ENCODE assay signal across 1 cellular context in the genomic region with DNA sequence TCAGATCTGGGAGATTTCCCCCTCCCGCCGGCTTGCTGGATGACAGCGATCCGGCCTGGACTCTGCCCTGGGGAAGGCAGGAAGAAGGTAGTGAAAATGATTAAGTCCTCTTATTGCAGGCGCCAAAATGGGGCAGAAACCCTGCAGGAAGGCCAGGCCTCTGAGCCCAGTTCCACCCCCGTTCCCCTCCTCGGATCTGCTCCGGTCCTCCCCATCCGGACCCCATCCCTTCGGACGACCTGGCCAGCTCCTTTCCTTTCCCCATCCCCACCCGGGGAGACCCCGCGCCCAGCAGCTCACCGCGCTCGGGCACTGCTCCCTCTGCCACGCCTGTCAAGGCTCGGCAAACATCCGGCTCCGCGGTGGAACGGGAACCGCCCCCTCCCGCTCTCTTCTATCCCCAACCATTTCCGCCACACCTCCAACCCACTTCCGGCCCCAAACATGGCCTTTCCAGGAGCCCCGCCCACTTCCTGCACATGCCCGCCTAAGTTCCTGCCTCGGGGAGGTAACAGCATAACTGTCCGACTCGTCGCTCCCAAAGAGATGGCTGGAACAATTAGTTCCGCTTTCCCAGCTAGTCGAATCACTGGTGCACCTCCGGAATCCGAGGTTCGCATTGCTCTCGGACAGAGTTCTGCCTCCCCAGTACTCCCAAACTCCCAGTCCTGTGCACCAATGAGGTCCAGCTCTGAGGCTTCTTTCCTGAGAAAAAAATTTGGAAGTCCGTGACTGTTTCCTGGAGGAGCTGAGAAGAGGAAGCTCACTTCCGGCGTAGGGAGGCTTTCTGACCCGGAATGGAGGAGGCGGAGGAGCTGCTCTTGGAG.
TF ChIP-seq lines count a peak whose summit lies in the region.

A gene (minus strand): TSS at position 369 of the 827 bp plus-strand sequence. CDS start 4,512 bp downstream, outside the sequence.
A gene (plus strand): TSS at position 781 of the 827 bp plus-strand sequence. CDS start 17 bp downstream, at position 798.

TF ChIP-seq in HepG2, 621 proteins besides CTCF, POLR2A, EP300 and RAD21 (continued from another document and continues in another):
- TF ChIP-seq, protein P1, sequence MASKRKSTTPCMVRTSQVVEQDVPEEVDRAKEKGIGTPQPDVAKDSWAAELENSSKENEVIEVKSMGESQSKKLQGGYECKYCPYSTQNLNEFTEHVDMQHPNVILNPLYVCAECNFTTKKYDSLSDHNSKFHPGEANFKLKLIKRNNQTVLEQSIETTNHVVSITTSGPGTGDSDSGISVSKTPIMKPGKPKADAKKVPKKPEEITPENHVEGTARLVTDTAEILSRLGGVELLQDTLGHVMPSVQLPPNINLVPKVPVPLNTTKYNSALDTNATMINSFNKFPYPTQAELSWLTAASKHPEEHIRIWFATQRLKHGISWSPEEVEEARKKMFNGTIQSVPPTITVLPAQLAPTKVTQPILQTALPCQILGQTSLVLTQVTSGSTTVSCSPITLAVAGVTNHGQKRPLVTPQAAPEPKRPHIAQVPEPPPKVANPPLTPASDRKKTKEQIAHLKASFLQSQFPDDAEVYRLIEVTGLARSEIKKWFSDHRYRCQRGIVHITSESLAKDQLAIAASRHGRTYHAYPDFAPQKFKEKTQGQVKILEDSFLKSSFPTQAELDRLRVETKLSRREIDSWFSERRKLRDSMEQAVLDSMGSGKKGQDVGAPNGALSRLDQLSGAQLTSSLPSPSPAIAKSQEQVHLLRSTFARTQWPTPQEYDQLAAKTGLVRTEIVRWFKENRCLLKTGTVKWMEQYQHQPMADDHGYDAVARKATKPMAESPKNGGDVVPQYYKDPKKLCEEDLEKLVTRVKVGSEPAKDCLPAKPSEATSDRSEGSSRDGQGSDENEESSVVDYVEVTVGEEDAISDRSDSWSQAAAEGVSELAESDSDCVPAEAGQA (IDR thresholded peaks at IDR 0.05; ENCODE audit: low read depth), result peak; percentile 65; the same call in 1 of the 2 replicates
- TF ChIP-seq, protein P1 (CRISPR knock-in tag; IDR thresholded peaks at IDR 0.05; ENCODE audit: borderline replicate concordance), result no peak
- TF ChIP-seq NR2C2 (CRISPR knock-in tag; IDR thresholded peaks at IDR 0.05; ENCODE audit: borderline replicate concordance), result peak; percentile 95
- TF ChIP-seq, protein P2, sequence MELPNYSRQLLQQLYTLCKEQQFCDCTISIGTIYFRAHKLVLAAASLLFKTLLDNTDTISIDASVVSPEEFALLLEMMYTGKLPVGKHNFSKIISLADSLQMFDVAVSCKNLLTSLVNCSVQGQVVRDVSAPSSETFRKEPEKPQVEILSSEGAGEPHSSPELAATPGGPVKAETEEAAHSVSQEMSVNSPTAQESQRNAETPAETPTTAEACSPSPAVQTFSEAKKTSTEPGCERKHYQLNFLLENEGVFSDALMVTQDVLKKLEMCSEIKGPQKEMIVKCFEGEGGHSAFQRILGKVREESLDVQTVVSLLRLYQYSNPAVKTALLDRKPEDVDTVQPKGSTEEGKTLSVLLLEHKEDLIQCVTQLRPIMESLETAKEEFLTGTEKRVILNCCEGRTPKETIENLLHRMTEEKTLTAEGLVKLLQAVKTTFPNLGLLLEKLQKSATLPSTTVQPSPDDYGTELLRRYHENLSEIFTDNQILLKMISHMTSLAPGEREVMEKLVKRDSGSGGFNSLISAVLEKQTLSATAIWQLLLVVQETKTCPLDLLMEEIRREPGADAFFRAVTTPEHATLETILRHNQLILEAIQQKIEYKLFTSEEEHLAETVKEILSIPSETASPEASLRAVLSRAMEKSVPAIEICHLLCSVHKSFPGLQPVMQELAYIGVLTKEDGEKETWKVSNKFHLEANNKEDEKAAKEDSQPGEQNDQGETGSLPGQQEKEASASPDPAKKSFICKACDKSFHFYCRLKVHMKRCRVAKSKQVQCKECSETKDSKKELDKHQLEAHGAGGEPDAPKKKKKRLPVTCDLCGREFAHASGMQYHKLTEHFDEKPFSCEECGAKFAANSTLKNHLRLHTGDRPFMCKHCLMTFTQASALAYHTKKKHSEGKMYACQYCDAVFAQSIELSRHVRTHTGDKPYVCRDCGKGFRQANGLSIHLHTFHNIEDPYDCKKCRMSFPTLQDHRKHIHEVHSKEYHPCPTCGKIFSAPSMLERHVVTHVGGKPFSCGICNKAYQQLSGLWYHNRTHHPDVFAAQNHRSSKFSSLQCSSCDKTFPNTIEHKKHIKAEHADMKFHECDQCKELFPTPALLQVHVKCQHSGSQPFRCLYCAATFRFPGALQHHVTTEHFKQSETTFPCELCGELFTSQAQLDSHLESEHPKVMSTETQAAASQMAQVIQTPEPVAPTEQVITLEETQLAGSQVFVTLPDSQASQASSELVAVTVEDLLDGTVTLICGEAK (IDR thresholded peaks at IDR 0.05), result peak; percentile 97
- TF ChIP-seq, protein P2 (CRISPR knock-in tag; IDR thresholded peaks at IDR 0.05), result peak; percentile 42; the same call in 1 of the 2 replicates
- TF ChIP-seq, protein P3, sequence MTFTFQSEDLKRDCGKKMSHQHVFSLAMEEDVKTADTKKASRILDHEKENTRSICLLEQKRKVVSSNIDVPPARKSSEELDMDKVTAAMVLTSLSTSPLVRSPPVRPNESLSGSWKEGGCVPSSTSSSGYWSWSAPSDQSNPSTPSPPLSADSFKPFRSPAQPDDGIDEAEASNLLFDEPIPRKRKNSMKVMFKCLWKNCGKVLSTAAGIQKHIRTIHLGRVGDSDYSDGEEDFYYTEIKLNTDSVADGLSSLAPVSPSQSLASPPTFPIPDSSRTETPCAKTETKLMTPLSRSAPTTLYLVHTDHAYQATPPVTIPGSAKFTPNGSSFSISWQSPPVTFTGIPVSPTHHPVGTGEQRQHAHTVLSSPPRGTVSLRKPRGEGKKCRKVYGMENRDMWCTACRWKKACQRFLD (CRISPR knock-in tag; IDR thresholded peaks at IDR 0.05; ENCODE audit: borderline replicate concordance), result peak; percentile 71; the same call in 1 of the 2 replicates
- TF ChIP-seq ZNF354B (CRISPR knock-in tag; IDR thresholded peaks at IDR 0.05), result 0 out of 2 replicates have a peak, but pooled peaks have one; percentile 66
- no peak; the same call in 1 of the 2 replicates for TF ChIP-seq ZFY (CRISPR knock-in tag; IDR thresholded peaks at IDR 0.05)
- peak; percentile 92; the same call in 1 of the 2 replicates for TF ChIP-seq PCBP1 (IDR thresholded peaks at IDR 0.05; ENCODE audit: borderline replicate concordance, low read depth, low read length)
- TF ChIP-seq ZNF317 (CRISPR knock-in tag; IDR thresholded peaks at IDR 0.05), result peak; percentile 80
- TF ChIP-seq ELF1 (CRISPR knock-in tag; IDR thresholded peaks at IDR 0.05), result peak; percentile 93
- no peak for TF ChIP-seq ZNF572 (CRISPR knock-in tag; IDR thresholded peaks at IDR 0.05)
- TF ChIP-seq ZNF430 (CRISPR knock-in tag; IDR thresholded peaks at IDR 0.05), result peak; percentile 84
- peak; percentile 43 for TF ChIP-seq ISL2 (CRISPR knock-in tag; IDR thresholded peaks at IDR 0.05)
- TF ChIP-seq, protein P4, sequence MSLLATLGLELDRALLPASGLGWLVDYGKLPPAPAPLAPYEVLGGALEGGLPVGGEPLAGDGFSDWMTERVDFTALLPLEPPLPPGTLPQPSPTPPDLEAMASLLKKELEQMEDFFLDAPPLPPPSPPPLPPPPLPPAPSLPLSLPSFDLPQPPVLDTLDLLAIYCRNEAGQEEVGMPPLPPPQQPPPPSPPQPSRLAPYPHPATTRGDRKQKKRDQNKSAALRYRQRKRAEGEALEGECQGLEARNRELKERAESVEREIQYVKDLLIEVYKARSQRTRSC (CRISPR knock-in tag; IDR thresholded peaks at IDR 0.05; ENCODE audit: low read depth), result no peak
- TF ChIP-seq ZNF546 (CRISPR knock-in tag; conservative IDR thresholded peaks at IDR 0.05), result no peak
- peak; percentile 34; the same call in 1 of the 2 replicates for TF ChIP-seq ZMYM4 (CRISPR knock-in tag; IDR thresholded peaks at IDR 0.05)
- TF ChIP-seq TCF7L2 (IDR thresholded peaks at IDR 0.05; ENCODE audit: low read depth, low read length), result no peak
- TF ChIP-seq, protein P5, sequence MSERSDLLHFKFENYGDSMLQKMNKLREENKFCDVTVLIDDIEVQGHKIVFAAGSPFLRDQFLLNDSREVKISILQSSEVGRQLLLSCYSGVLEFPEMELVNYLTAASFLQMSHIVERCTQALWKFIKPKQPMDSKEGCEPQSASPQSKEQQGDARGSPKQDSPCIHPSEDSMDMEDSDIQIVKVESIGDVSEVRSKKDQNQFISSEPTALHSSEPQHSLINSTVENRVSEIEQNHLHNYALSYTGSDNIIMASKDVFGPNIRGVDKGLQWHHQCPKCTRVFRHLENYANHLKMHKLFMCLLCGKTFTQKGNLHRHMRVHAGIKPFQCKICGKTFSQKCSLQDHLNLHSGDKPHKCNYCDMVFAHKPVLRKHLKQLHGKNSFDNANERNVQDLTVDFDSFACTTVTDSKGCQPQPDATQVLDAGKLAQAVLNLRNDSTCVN (CRISPR knock-in tag; IDR thresholded peaks at IDR 0.05; ENCODE audit: borderline replicate concordance), result peak; percentile 58
- TF ChIP-seq, protein P6, sequence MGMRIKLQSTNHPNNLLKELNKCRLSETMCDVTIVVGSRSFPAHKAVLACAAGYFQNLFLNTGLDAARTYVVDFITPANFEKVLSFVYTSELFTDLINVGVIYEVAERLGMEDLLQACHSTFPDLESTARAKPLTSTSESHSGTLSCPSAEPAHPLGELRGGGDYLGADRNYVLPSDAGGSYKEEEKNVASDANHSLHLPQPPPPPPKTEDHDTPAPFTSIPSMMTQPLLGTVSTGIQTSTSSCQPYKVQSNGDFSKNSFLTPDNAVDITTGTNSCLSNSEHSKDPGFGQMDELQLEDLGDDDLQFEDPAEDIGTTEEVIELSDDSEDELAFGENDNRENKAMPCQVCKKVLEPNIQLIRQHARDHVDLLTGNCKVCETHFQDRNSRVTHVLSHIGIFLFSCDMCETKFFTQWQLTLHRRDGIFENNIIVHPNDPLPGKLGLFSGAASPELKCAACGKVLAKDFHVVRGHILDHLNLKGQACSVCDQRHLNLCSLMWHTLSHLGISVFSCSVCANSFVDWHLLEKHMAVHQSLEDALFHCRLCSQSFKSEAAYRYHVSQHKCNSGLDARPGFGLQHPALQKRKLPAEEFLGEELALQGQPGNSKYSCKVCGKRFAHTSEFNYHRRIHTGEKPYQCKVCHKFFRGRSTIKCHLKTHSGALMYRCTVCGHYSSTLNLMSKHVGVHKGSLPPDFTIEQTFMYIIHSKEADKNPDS (CRISPR knock-in tag; IDR thresholded peaks at IDR 0.05), result no peak
- TF ChIP-seq, protein P7, sequence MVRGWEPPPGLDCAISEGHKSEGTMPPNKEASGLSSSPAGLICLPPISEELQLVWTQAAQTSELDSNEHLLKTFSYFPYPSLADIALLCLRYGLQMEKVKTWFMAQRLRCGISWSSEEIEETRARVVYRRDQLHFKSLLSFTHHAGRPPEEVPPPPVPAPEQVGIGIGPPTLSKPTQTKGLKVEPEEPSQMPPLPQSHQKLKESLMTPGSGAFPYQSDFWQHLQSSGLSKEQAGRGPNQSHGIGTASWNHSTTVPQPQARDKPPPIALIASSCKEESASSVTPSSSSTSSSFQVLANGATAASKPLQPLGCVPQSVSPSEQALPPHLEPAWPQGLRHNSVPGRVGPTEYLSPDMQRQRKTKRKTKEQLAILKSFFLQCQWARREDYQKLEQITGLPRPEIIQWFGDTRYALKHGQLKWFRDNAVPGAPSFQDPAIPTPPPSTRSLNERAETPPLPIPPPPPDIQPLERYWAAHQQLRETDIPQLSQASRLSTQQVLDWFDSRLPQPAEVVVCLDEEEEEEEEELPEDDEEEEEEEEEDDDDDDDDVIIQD (CRISPR knock-in tag; IDR thresholded peaks at IDR 0.05; ENCODE audit: low read depth), result peak; percentile 56; the same call in 1 of the 2 replicates
- peak; percentile 61; the same call in 1 of the 2 replicates for TF ChIP-seq ZNF772 (CRISPR knock-in tag; IDR thresholded peaks at IDR 0.05)
- no peak for TF ChIP-seq NFE2L1 (CRISPR knock-in tag; IDR thresholded peaks at IDR 0.05; ENCODE audit: borderline replicate concordance)
- peak; percentile 69; the same call in 1 of the 2 replicates for TF ChIP-seq MEF2D (CRISPR knock-in tag; IDR thresholded peaks at IDR 0.05)
- peak; percentile 80; the same call in 1 of the 2 replicates for TF ChIP-seq KLF6 (CRISPR knock-in tag; IDR thresholded peaks at IDR 0.05)
- no peak for TF ChIP-seq DPF2 (CRISPR knock-in tag; IDR thresholded peaks at IDR 0.05; ENCODE audit: borderline replicate concordance, low read depth)
- TF ChIP-seq NCOA1 (CRISPR knock-in tag; IDR thresholded peaks at IDR 0.05), result no peak
